ENCODE assay signal across 8 cellular contexts in the genomic region with DNA sequence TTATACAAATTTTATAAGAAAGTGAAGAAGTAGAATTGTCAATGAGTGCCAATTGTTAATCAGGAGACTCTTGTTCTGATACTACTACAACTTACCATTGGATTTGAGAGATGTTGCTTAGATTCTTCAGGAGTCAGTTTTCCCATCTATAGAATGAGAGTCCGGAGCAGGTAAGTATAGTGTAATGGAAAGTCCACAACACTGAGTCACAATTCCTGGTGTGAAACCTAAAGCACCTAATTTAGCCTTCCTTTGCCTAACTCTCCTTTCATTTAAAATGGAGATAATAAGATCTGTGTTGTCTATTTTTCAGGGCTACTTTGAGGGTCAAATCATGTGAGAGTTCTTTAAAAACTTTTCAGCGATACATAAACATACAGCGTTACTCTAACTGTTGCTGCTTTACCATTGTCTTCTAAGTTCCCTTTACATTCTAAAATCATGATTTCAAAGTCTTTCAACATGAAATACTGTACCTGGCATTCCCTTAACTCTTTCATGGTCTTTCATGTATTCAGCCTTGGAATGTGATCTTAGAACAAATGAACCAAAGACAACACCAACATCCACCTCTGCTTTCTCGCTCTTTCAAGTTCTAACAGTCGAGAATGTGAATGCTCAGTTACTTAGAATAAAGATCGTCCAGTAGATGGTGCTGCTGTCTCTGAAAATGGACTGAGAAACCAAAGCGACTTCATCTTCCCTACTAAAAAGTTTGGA.
DNase-seq lines count a peak whose midpoint lies in the region; ATAC-seq and TF ChIP-seq lines count a peak whose summit lies in the region.

No MANE protein-coding gene starts in this region.

- H3F3A ChIP-seq in PC-3 (ENCODE audit: low read length, unreplicated experiment) = no peaks in the 10 kb centered on the region

- H3K27ac Mint-ChIP-seq in osteocyte (ENCODE audit: unreplicated experiment) = no peak overlapping the region

- ATAC-seq in PC-3 (peak; percentile 92), HG03520 (IDR thresholded peaks at IDR 0.05; ENCODE audit: unreplicated experiment) (no peak), HG02678 (IDR thresholded peaks at IDR 0.05; ENCODE audit: unreplicated experiment) (no peak)

- DNase-seq in ACHN (peak; percentile 65), PC-3 (peak; percentile 91), epithelial cell of proximal tubule (ENCODE audit: low read depth) (peak; percentile 29), osteocyte (ENCODE audit: extremely low spot score, unreplicated experiment) (no peak)

- no peaks in the 10 kb centered on the region for H3K36me3 Mint-ChIP-seq in osteocyte (ENCODE audit: unreplicated experiment)

- BruUV-seq in PC-3 (replicated peaks; lab: Mats Ljungman, UMichigan) = no TSS peak

- intact Hi-C loops in PC-3 (cut with micrococcal nuclease) = loop anchor here (1.0 to 5.0 kb wide), 2 partner anchors 130 to 154 kb away; no protein-coding TSS in a partner anchor

- H3K4me2 ChIP-seq in KMS-11 (no peak overlapping the region), PC-3 (ENCODE audit: low read length) (no peak overlapping the region)

- H3K4me1 Mint-ChIP-seq in osteocyte (ENCODE audit: unreplicated experiment) = peaks cover 11% of the 10 kb centered on the region

- H3K9me3 ChIP-seq in PC-3 (ENCODE audit: low read length) = no peaks in the 10 kb centered on the region

- no peaks in the 10 kb centered on the region for H3K9me3 Mint-ChIP-seq in osteocyte (ENCODE audit: unreplicated experiment)

- H3K79me2 ChIP-seq in KMS-11 (ENCODE audit: insufficient read depth, low read depth) (no peaks in the 10 kb centered on the region), PC-3 (ENCODE audit: low read length) (no peaks in the 10 kb centered on the region)

- POLR2A ChIA-PET in PC-3 (lab: Charles Lee; ENCODE audit: unreplicated experiment) = no interaction called here

- H3K4me3 ChIP-seq in KMS-11 (IDR thresholded peaks at IDR 0.05; ENCODE audit: insufficient read depth, low read depth, low read length) (no peak overlapping the region), PC-3 (ENCODE audit: low read length) (no peak overlapping the region), epithelial cell of proximal tubule (ENCODE audit: low read depth, low read length) (no peak overlapping the region)

- in situ Hi-C loops in ACHN (cut with HindIII; ENCODE audit: low pct_ligation_motif_present, low pct_unique_long_range_greater_than_20kb, low sequenced_read_pairs) = no loop called here

- H3K27me3 ChIP-seq in KMS-11 (ENCODE audit: insufficient read depth, low read depth) (no peaks in the 10 kb centered on the region), PC-3 (ENCODE audit: low read length) (peaks cover 53% of the 10 kb centered on the region)

- H3K27ac ChIP-seq in KMS-11 (no peak overlapping the region), PC-3 (ENCODE audit: low read length) (no peak overlapping the region)

- H3K9ac ChIP-seq in KMS-11 (no peak overlapping the region), PC-3 (ENCODE audit: low read length) (no peak overlapping the region)

- TF ChIP-seq CTCF in GM12873 (IDR thresholded peaks at IDR 0.05; ENCODE audit: insufficient read depth, low read depth, low read length, missing control alignments) (peak; percentile 61), KMS-11 (conservative IDR thresholded peaks at IDR 0.05; ENCODE audit: low read depth, low read length) (peak; percentile 72), PC-3 (conservative IDR thresholded peaks at IDR 0.05; ENCODE audit: low read depth, low read length) (peak; percentile 99), epithelial cell of proximal tubule (conservative IDR thresholded peaks at IDR 0.05; ENCODE audit: low read depth, low read length) (peak; percentile 73), osteocyte (IDR thresholded peaks at IDR 0.05) (peak; percentile 78)

- H3K36me3 ChIP-seq in KMS-11 (ENCODE audit: insufficient read depth) (no peaks in the 10 kb centered on the region), PC-3 (ENCODE audit: low read depth, low read length) (no peaks in the 10 kb centered on the region)

- no peak overlapping the region for H3K4me3 Mint-ChIP-seq in osteocyte (ENCODE audit: unreplicated experiment)

- CTCF ChIA-PET in PC-3 (lab: Charles Lee) = no interaction called here

- H3K27me3 Mint-ChIP-seq in osteocyte (ENCODE audit: unreplicated experiment) = peaks cover 59% of the 10 kb centered on the region

- H2AFZ ChIP-seq in KMS-11 (ENCODE audit: low read depth) (no peak overlapping the region), PC-3 (ENCODE audit: low read length) (no peak overlapping the region)

- no peaks in the 10 kb centered on the region for H3K9me2 ChIP-seq in PC-3 (replicated peaks; ENCODE audit: low read length)

- H3K4me1 ChIP-seq in KMS-11 (ENCODE audit: low read depth, poor library complexity, severe bottlenecking) (no peaks in the 10 kb centered on the region), PC-3 (ENCODE audit: insufficient read depth, low read length) (no peaks in the 10 kb centered on the region)

- H4K20me1 ChIP-seq in KMS-11 (ENCODE audit: insufficient read depth) (no peaks in the 10 kb centered on the region), PC-3 (ENCODE audit: low read length) (no peaks in the 10 kb centered on the region)
